ENCODE assay signal across 9 cellular contexts in the genomic region with DNA sequence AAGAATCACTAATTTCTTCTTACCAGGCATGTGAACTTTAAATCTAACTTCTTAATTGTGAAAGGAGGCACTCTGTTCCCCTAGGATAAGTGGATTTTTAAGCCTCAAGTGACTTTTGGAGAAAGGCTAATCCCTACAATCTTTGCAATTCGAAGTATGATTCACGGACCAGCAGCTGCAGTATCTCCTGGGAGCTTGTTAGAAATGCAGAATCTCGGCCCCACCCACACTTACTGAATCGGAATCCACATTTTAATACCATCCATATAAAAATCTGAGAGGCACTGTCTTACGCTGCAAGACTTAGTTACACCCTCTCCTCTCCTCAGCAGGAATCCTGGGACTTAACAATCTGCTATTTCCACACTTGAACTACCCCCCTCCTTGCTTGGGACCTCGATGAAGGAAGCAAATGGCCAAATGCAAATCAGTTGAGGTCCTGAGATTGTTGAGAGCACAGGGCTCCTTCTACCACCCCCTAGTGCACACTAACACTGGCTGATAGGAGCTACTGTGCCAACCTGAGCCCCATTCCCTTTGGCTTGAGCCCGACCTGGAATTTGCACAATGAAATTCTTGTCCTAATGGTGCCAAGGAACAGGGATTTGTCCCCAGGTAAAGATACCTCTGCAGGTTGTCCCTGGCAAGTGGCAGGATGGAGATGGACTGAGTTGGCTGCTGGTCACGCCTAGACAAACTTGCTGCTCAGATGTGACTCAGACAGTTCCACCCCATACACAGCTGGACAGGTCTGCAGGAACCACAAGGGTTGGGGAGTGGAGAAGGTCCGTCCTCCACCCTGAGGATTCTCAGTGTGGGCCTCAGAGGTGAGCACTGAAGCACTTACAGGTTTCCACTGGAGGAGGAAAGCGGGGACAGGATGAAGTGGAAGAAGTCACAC. TPM values are rescaled to one million over a fixed set of nuclear protein-coding genes. Genes with fewer than 3 reads are reported as not detected.
DNase-seq lines count a peak whose midpoint lies in the region; ATAC-seq, FAIRE-seq and TF ChIP-seq lines count a peak whose summit lies in the region.
"Had no signal": no experiment of that assay in that cellular context is flagged by ENCODE, and none has a peak within 500 bp of the region (broad histone marks: within the 10 kb centered on the region; RNA-seq: fewer than 3 reads in every experiment).

No MANE protein-coding gene starts in this region.

- TF ChIP-seq POLR2A in H1 (IDR thresholded peaks at IDR 0.05; ENCODE audit: control extremely low read depth in 1 of 2, low read depth in 2 of 2, low read length in 2 of 2) = no peak

- peak overlapping the region in 1 of 11 experiments; percentile 7; a peak in 1 of 22 replicates for H3K9ac ChIP-seq in BLaER1 treated with 17β-estradiol and CSF1 and Interleukin-3, amounts not matched to agents 10 nM and 100 nM
- H3K9ac ChIP-seq in H1 (replicated peaks in 1 of 4; ENCODE audit: extremely low read depth in 1 of 4, low read depth in 3 of 4, low read length in 3 of 4) = no peak overlapping the region

- peak overlapping the region; percentile 95; the same call in 1 of the 2 replicates for H2BK15ac ChIP-seq in H1 (ENCODE audit: low read length)

- peak overlapping the region in 1 of 10 experiments; percentile 23; a peak in 1 of 20 replicates for H3K4me3 ChIP-seq in BLaER1 treated with 17β-estradiol and CSF1 and Interleukin-3, amounts not matched to agents 10 nM and 100 nM
- H3K4me3 ChIP-seq in H1 (ENCODE audit: extremely low read depth in 1 of 4, insufficient read depth in 2 of 4, low read depth in 3 of 4, low read length in 4 of 4) = no peak overlapping the region

- CTCF ChIA-PET in H1 (lab: Charles Lee; ENCODE audit: partially characterized antibody) = interaction anchor here (0.9 to 18.5 kb wide), 10 partner anchors 10 to 127 kb away, joined by 3 to 331 read pairs (median 6); a partner anchor contains a TSS

- TF ChIP-seq EP300 in H1 (IDR thresholded peaks at IDR 0.05; ENCODE audit: borderline replicate concordance in 1 of 2, low read depth in 2 of 2, low read length in 2 of 2) = no peak

- peak; percentile 58 for ATAC-seq in HG02885 (IDR thresholded peaks at IDR 0.05; ENCODE audit: poor library complexity, unreplicated experiment)

- H3K9me3 Mint-ChIP-seq in nephron = no peaks in the 10 kb centered on the region

- no peak overlapping the region for H3K23ac ChIP-seq in H1 (ENCODE audit: insufficient read length)

- no peak overlapping the region for H2AFZ ChIP-seq in H1 (ENCODE audit: low read length)

- peaks cover 56 to 70% (median 62%) of the 10 kb centered on the region in 10 experiments for H3K4me1 ChIP-seq in BLaER1 treated with 17β-estradiol and CSF1 and Interleukin-3, amounts not matched to agents 10 nM and 100 nM
- H3K4me1 ChIP-seq in H1 (replicated peaks in 1 of 4; ENCODE audit: control insufficient read depth in 3 of 4, insufficient read depth in 4 of 4, low read length in 3 of 4) = peaks cover 0 to 31% (median 25%) of the 10 kb centered on the region in 4 experiments; a peak in 6 of 7 replicates

- H3K14ac ChIP-seq in H1 (ENCODE audit: insufficient read length) = no peak overlapping the region

- H3K4me3 Mint-ChIP-seq in nephron = peak overlapping the region in 1 of 3 experiments; percentile 18

- H3K9me3 ChIP-seq in BLaER1 treated with 17β-estradiol and CSF1 and Interleukin-3, amounts not matched to agents 10 nM and 100 nM (replicated peaks in 1 of 11) = no peaks in the 10 kb centered on the region
- no peaks in the 10 kb centered on the region for H3K9me3 ChIP-seq in H1 (ENCODE audit: insufficient read depth in 2 of 2, low read depth in 1 of 2, low read length in 1 of 2)

- H2BK5ac ChIP-seq in H1 (ENCODE audit: low read depth, low read length) = peak overlapping the region; percentile 3; the same call in 1 of the 2 replicates

- no peak overlapping the region for H3K18ac ChIP-seq in H1 (ENCODE audit: extremely low read depth, low read length)

- H4K20me1 ChIP-seq in BLaER1 treated with 17β-estradiol and CSF1 and Interleukin-3, amounts not matched to agents 10 nM and 100 nM = peaks cover 94 to 100% (median 100%) of the 10 kb centered on the region in 11 experiments
- H4K20me1 ChIP-seq in H1 (replicated peaks in 1 of 2; ENCODE audit: control insufficient read depth in 1 of 2, insufficient read depth in 2 of 2, low read length in 2 of 2) = peaks cover 7 to 24% of the 10 kb centered on the region in 2 experiments

- peak overlapping the region; percentile 26 for H4K91ac ChIP-seq in H1 (replicated peaks; ENCODE audit: insufficient read length, low read length)

- H3K4me2 ChIP-seq in BLaER1 treated with 17β-estradiol and CSF1 and Interleukin-3, amounts not matched to agents 10 nM and 100 nM = peak overlapping the region; percentile 65 to 99 (median 97)
- peak overlapping the region; percentile 9 to 27; a peak in 1 of 4 replicates for H3K4me2 ChIP-seq in H1 (ENCODE audit: insufficient read depth in 1 of 2, low read depth in 2 of 2, low read length in 2 of 2)

- H3K79me1 ChIP-seq in H1 (ENCODE audit: low read depth, low read length) = peaks cover 41% of the 10 kb centered on the region

- H4K5ac ChIP-seq in H1 (ENCODE audit: insufficient read length, low read depth, low read length) = no peak overlapping the region

- H3K27ac Mint-ChIP-seq in nephron = peak overlapping the region in 2 of 3 experiments; percentile 24 to 52

- POLR2A ChIA-PET in H1 (lab: Charles Lee; ENCODE audit: partially characterized antibody) = interaction anchor here (1.2 to 5.1 kb wide), 3 partner anchors 11 to 31 kb away, joined by 3 to 23 read pairs (median 3); a partner anchor contains a TSS

- DNase-seq in H1 (ENCODE audit: low read depth in 1 of 2, low spot score in 2 of 2) (no peak), GM10266 (ENCODE audit: extremely low spot score) (no peak), NCI-H774 (lab: John Stamatoyannopoulos, UW) (no peak), foreskin melanocyte (no peak), cerebellar cortex (ENCODE audit: low spot score) (no peak)
- DNase-seq: GF-D8 had no signal

- no peak overlapping the region for H4K8ac ChIP-seq in H1 (ENCODE audit: extremely low read depth, insufficient read depth, low read length)

- no peak overlapping the region for H2BK20ac ChIP-seq in H1 (ENCODE audit: low read length)

- peaks cover 0 to 69% of the 10 kb centered on the region in 2 experiments; a peak in 3 of 4 replicates for H3K79me2 ChIP-seq in H1 (ENCODE audit: control insufficient read depth in 1 of 2, insufficient read depth in 2 of 2, low read length in 2 of 2)

- H3K27me3 Mint-ChIP-seq in nephron (ENCODE audit: low read depth) = no peaks in the 10 kb centered on the region

- FAIRE-seq in H1 (lab: Jason Lieb, UNC) = peak; percentile 60

- H2BK12ac ChIP-seq in H1 (ENCODE audit: low read depth, low read length) = peak overlapping the region; percentile 85; the same call in 1 of the 2 replicates

- H3K27ac ChIP-seq in BLaER1 treated with 17β-estradiol and CSF1 and Interleukin-3, amounts not matched to agents 10 nM and 100 nM = peak overlapping the region in 5 of 11 experiments; percentile 1 to 29 (median 15); a peak in 4 of 22 replicates
- 0 out of 2 replicates have a peak overlapping the region, but pooled peaks have one; percentile 13 for H3K27ac ChIP-seq in H1 (ENCODE audit: low read depth, low read length)

- TF ChIP-seq RAD21 in H1 (IDR thresholded peaks at IDR 0.05 in 1 of 2, conservative IDR thresholded peaks at IDR 0.05 in 1 of 2; ENCODE audit: low read depth in 2 of 2, low read length in 2 of 2) = peak in 1 of 2 experiments; percentile 9; a peak in 1 of 4 replicates

- H3K36me3 ChIP-seq in BLaER1 treated with 17β-estradiol and CSF1 and Interleukin-3, amounts not matched to agents 10 nM and 100 nM = peaks cover 44 to 80% (median 61%) of the 10 kb centered on the region in 11 experiments
- peaks cover 13 to 29% (median 24%) of the 10 kb centered on the region in 4 experiments for H3K36me3 ChIP-seq in H1 (ENCODE audit: control insufficient read depth in 2 of 4, insufficient read depth in 4 of 4, low read length in 3 of 4)

- no peak overlapping the region for H2AK5ac ChIP-seq in H1 (ENCODE audit: low read depth, low read length)

- H3K27me3 ChIP-seq in BLaER1 treated with 17β-estradiol and CSF1 and Interleukin-3, amounts not matched to agents 10 nM and 100 nM = no peaks in the 10 kb centered on the region
- H3K27me3 ChIP-seq in H1 (replicated peaks in 1 of 4; ENCODE audit: control insufficient read depth in 3 of 4, extremely low read depth in 1 of 4, insufficient read depth in 3 of 4, low read length in 3 of 4) = no peaks in the 10 kb centered on the region

- H3K4ac ChIP-seq in H1 (replicated peaks; ENCODE audit: insufficient read length, low read depth, low read length) = peak overlapping the region; percentile 39

- no peak overlapping the region for H2BK120ac ChIP-seq in H1 (replicated peaks; ENCODE audit: low read depth, low read length)

- no peaks in the 10 kb centered on the region for H3K23me2 ChIP-seq in H1 (ENCODE audit: low read depth, low read length)

- H3K36me3 Mint-ChIP-seq in nephron (ENCODE audit: low read depth) = peaks cover 38% of the 10 kb centered on the region

- TF ChIP-seq CTCF in H1 (IDR thresholded peaks at IDR 0.05; ENCODE audit: control extremely low read depth in 1 of 3, insufficient read depth in 1 of 3, low read depth in 1 of 3, low read length in 3 of 3) (peak in 1 of 3 experiments; percentile 17; a peak in 1 of 4 replicates), nephron (IDR thresholded peaks at IDR 0.05; ENCODE audit: unreplicated experiment in 3 of 3) (no peak), GM10266 (IDR thresholded peaks at IDR 0.05; ENCODE audit: control insufficient read depth, insufficient read depth, low read depth, missing control alignments) (no peak)

- H3K56ac ChIP-seq in H1 (replicated peaks; ENCODE audit: insufficient read length, low read depth, low read length) = no peak overlapping the region

- peaks cover 49% of the 10 kb centered on the region for H3K4me1 Mint-ChIP-seq in nephron

- WGBS in H1 (ENCODE audit: extremely low coverage in 1 of 2, insufficient coverage in 1 of 2, insufficient read length in 1 of 2, insufficient replicate concordance in 2 of 2, low coverage in 1 of 2, low lambda C conversion rate in 2 of 2, missing lambda C conversion rate in 1 of 2), 2 experiments = 73% methylated on average over 10 of the region's 10 CpGs; no CpG with 5 or more reads in 1 of the 2 experiments

RNA-seq across cellular contexts. Expression of a gene that starts 20.8 kb away (rescaled TPM):
- total RNA-seq in H1 (2021; fragmentation: NEBNext Ultra II Directional; extraction: Animal tissue kit (Norgen Biotek cat#: 25700)) = 16.9 and 17.1 TPM in 2 replicates
- polyA plus RNA-seq in H1 (2011; rRNA removed) = 15.2 and 15.3 TPM in 2 replicates
- 11.4 TPM for polyA plus RNA-seq in H1 (2011; cell fraction: cytosol; rRNA removed)
- 17.8 TPM for polyA plus RNA-seq in H1 (2011; cell fraction: nucleus; rRNA removed)
- polyA plus RNA-seq in H1 (2012, experiment 1 of 2) = 13.9 to 16.3 TPM (median 15.0 TPM) in 4 replicates
- polyA plus RNA-seq in H1 (2012, experiment 2 of 2) = 12.2 TPM
- polyA plus RNA-seq in H1 (2013, experiment 1 of 2) = 20.7 TPM
- 21.2 TPM for polyA plus RNA-seq in H1 (2013, experiment 2 of 2)
- 20.2 and 21.4 TPM in 2 replicates for polyA minus RNA-seq in H1 (2011; rRNA and poly(A)+ RNA removed)
- 8.9 TPM for polyA minus RNA-seq in H1 (2011; cell fraction: cytosol; rRNA and poly(A)+ RNA removed)
- polyA minus RNA-seq in H1 (2011; cell fraction: nucleus; rRNA and poly(A)+ RNA removed) = 23.5 TPM

RNA-seq across cellular contexts. Expression of a gene that starts 36.2 kb away (rescaled TPM):
- total RNA-seq in H1 (2021; fragmentation: NEBNext Ultra II Directional; extraction: Animal tissue kit (Norgen Biotek cat#: 25700)) = 0.71 and 1.1 TPM in 2 replicates
- 0.09 and 0.32 TPM in 2 replicates for polyA plus RNA-seq in H1 (2011; rRNA removed)
- 0.67 TPM for polyA plus RNA-seq in H1 (2011; cell fraction: cytosol; rRNA removed)
- polyA plus RNA-seq in H1 (2011; cell fraction: nucleus; rRNA removed) = 0.66 TPM
- polyA plus RNA-seq in H1 (2012, experiment 1 of 2) = 0.97 to 1.5 TPM (median 1.3 TPM) in 4 replicates
- polyA plus RNA-seq in H1 (2012, experiment 2 of 2) = 0.16 TPM
- polyA plus RNA-seq in H1 (2013, experiment 1 of 2) = 0.63 TPM
- 0.68 TPM for polyA plus RNA-seq in H1 (2013, experiment 2 of 2)
- 0.35 and 0.80 TPM in 2 replicates for polyA minus RNA-seq in H1 (2011; rRNA and poly(A)+ RNA removed)
- 1.5 TPM for polyA minus RNA-seq in H1 (2011; cell fraction: cytosol; rRNA and poly(A)+ RNA removed)
- polyA minus RNA-seq in H1 (2011; cell fraction: nucleus; rRNA and poly(A)+ RNA removed) = 2.1 TPM

RNA-seq across cellular contexts. Expression of a gene that starts 48.5 kb away (rescaled TPM):
- 12.7 and 13.1 TPM in 2 replicates for total RNA-seq in H1 (2021; fragmentation: NEBNext Ultra II Directional; extraction: Animal tissue kit (Norgen Biotek cat#: 25700))
- 34.0 and 41.7 TPM in 2 replicates for polyA plus RNA-seq in H1 (2011; rRNA removed)
- polyA plus RNA-seq in H1 (2011; cell fraction: cytosol; rRNA removed) = 28.2 TPM
- polyA plus RNA-seq in H1 (2011; cell fraction: nucleus; rRNA removed) = 20.6 TPM
- polyA plus RNA-seq in H1 (2012, experiment 1 of 2) = 17.5 to 19.3 TPM (median 17.6 TPM) in 4 replicates
- 23.3 TPM for polyA plus RNA-seq in H1 (2012, experiment 2 of 2)
- polyA plus RNA-seq in H1 (2013, experiment 1 of 2) = 12.6 TPM
- polyA plus RNA-seq in H1 (2013, experiment 2 of 2) = 11.7 TPM
- 19.5 and 23.4 TPM in 2 replicates for polyA minus RNA-seq in H1 (2011; rRNA and poly(A)+ RNA removed)
- 6.8 TPM for polyA minus RNA-seq in H1 (2011; cell fraction: cytosol; rRNA and poly(A)+ RNA removed)
- 16.5 TPM for polyA minus RNA-seq in H1 (2011; cell fraction: nucleus; rRNA and poly(A)+ RNA removed)
